Comparison of ENCODE assay signal across 1 cellular context in genomic region chr19:46962030-46962570, GRCh38.
TF ChIP-seq lines count a peak whose summit lies in the region.

No MANE protein-coding gene starts in this region.

TF ChIP-seq in SK-N-SH treated with all-trans-retinoic acid at 6 μM for 48 hours, 23 proteins besides CTCF, POLR2A, EP300 and RAD21 (continued from another document):
- TF ChIP-seq, protein P1, sequence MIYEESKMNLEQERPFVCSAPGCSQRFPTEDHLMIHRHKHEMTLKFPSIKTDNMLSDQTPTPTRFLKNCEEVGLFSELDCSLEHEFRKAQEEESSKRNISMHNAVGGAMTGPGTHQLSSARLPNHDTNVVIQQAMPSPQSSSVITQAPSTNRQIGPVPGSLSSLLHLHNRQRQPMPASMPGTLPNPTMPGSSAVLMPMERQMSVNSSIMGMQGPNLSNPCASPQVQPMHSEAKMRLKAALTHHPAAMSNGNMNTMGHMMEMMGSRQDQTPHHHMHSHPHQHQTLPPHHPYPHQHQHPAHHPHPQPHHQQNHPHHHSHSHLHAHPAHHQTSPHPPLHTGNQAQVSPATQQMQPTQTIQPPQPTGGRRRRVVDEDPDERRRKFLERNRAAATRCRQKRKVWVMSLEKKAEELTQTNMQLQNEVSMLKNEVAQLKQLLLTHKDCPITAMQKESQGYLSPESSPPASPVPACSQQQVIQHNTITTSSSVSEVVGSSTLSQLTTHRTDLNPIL (CRISPR knock-in tag; IDR thresholded peaks at IDR 0.05; ENCODE audit: low read depth), result no peak
